10 cellular contexts compared by ENCODE assay signal in the genomic region with DNA sequence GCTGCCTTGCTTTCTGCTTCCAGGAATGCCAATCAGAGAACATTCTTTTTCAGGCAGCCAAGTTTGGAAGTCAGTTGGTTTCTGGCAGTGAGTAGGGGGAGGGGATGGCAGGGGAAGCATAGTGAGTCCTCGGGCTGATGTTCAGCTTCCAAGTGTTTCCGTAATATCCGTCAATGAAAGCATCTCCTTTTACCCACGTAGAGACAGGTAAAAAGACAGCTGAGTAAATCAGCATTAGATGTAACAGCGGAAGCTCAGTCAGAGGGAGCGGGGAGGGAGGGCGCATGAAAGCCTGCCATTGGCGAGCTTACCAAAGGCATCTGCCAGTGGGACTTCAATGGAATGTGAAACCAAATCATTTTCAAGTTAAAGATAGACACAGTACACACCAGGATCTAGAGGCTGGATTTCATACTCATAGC.
DNase-seq lines count a peak whose midpoint lies in the region; ATAC-seq and TF ChIP-seq lines count a peak whose summit lies in the region.
"Had no signal": no experiment of that assay in that cellular context is flagged by ENCODE, and none has a peak within 500 bp of the region (broad histone marks: within the 10 kb centered on the region; RNA-seq: fewer than 3 reads in every experiment).

No MANE protein-coding gene starts in this region.

- H3K4me3 ChIP-seq in fibroblast of lung (replicated peaks in 1 of 4; ENCODE audit: control extremely low read depth in 1 of 4, insufficient read depth in 1 of 4, low read depth in 3 of 4, low read length in 4 of 4): peak overlapping the region; percentile 38 to 59 (median 53)

- no peak overlapping the region for H3K9ac ChIP-seq in fibroblast of lung (ENCODE audit: insufficient read depth, low read length)

- peaks cover 7% of the 10 kb centered on the region for H3K4me1 ChIP-seq in fibroblast of lung (ENCODE audit: control insufficient read depth, extremely low read depth, insufficient read depth, low read length)

- H3K36me3 ChIP-seq in fibroblast of lung (ENCODE audit: control insufficient read depth, insufficient read depth, low read length): no peaks in the 10 kb centered on the region

- no peaks in the 10 kb centered on the region for H3K27me3 ChIP-seq in fibroblast of lung (ENCODE audit: control insufficient read depth, insufficient read depth, low read length)

- H3K79me2 ChIP-seq in fibroblast of lung (ENCODE audit: control insufficient read depth, insufficient read depth, low read length): no peaks in the 10 kb centered on the region

- peak overlapping the region; percentile 91 for H3K4me2 ChIP-seq in fibroblast of lung (ENCODE audit: extremely low read depth, insufficient read depth, low read length)

- H4K20me1 ChIP-seq in fibroblast of lung (ENCODE audit: control insufficient read depth, extremely low read depth, insufficient read depth, low read length): no peaks in the 10 kb centered on the region

- no peaks in the 10 kb centered on the region for H3K9me3 ChIP-seq in fibroblast of lung (ENCODE audit: control insufficient read depth, insufficient read depth, low read depth, low read length)

- ATAC-seq in HG03460 (IDR thresholded peaks at IDR 0.05; ENCODE audit: unreplicated experiment) (no peak), HG02588 (IDR thresholded peaks at IDR 0.05; ENCODE audit: unreplicated experiment) (no peak)

- peak overlapping the region; percentile 13 for H3K27ac ChIP-seq in fibroblast of lung (ENCODE audit: insufficient read depth, low read length)

- DNase-seq in A172 (ENCODE audit: low spot score) (peak; percentile 74), OCI-M1 (lab: John Stamatoyannopoulos, UW) (peak; percentile 82), fibroblast of lung (ENCODE audit: low read depth in 2 of 2) (peak; percentile 74 to 86), mucosa of gallbladder (ENCODE audit: low spot score) (peak; percentile 33), NCI-H1694 (lab: John Stamatoyannopoulos, UW) (no peak), T1000 (lab: John Stamatoyannopoulos, UW) (no peak)
- DNase-seq: CD4-positive, CD25-positive, alpha-beta regulatory T cell; effector memory CD4-positive, alpha-beta T cell had no signal

- peak overlapping the region; percentile 96 for H2AFZ ChIP-seq in fibroblast of lung (ENCODE audit: low read length)

- no peak for TF ChIP-seq CTCF in fibroblast of lung (conservative IDR thresholded peaks at IDR 0.05 in 1 of 2, IDR thresholded peaks at IDR 0.05 in 1 of 2; ENCODE audit: low read depth in 1 of 2, low read length in 2 of 2)

Comparison
In these comparisons a context has a peak if more than half of its experiments do, and no peak if none do; other contexts are left out.
1. DNase-seq: peak in A172 (single experiment), OCI-M1 (single experiment), fibroblast of lung (2 of 2) and mucosa of gallbladder (single experiment); none in NCI-H1694 (single experiment) and T1000 (single experiment).